8 cellular contexts compared by ENCODE assay signal in the genomic region with DNA sequence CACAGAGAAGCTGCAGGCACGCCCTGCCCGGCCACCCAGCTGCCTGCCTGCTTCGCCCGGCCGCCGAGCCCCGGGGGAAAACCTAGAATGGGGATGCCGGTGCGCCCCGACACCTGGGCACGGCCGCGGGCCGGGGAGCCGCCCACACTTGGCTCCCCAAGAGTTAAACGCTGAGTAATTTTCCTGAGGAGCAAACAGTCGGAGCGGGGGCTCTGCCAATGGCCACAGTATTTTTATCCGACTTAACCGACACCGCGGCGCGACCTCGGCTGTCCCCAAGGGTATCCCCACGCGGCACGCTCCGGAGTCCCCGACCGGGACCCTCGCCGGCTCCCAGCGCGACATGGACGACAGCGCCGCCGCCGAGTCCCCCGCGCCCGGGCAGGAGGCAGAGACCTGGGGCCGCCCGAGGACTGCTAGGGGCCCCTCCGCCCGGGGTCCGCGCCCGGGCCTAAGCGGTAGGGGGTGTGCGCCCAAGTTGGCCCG. TPM values are rescaled to one million over a fixed set of nuclear protein-coding genes. Genes with fewer than 3 reads are reported as not detected.
DNase-seq lines count a peak whose midpoint lies in the region; ATAC-seq, FAIRE-seq and TF ChIP-seq lines count a peak whose summit lies in the region.

No MANE protein-coding gene starts in this region.

- 0% methylated on average over 46 to 53 of the region's 53 CpGs for WGBS in small intestine, 3 donors

- H3K9me3 ChIP-seq in HCT116 (ENCODE audit: control insufficient read depth in 1 of 2, insufficient read depth in 1 of 2, low read depth in 1 of 2, low read length in 2 of 2) (no peaks in the 10 kb centered on the region), MM.1S (replicated peaks; ENCODE audit: insufficient read depth, low read length) (no peaks in the 10 kb centered on the region), iPS-15b (ENCODE audit: control insufficient read depth, insufficient read depth, low read length) (no peaks in the 10 kb centered on the region), small intestine (ENCODE audit: control insufficient read depth, low read depth) (no peaks in the 10 kb centered on the region)

- peaks cover 53% of the 10 kb centered on the region for H3K4me1 Mint-ChIP-seq in activated naive CD8-positive, alpha-beta T cell treated with anti-CD3 and anti-CD28 coated beads, Interleukin-2, amount 50 U/mL, for 24 hours

- H3K9ac ChIP-seq in HCT116 (ENCODE audit: low read length), result peak overlapping the region; percentile 82
- H3K9ac ChIP-seq in MM.1S (ENCODE audit: low read length), result peak overlapping the region; percentile 77
- peak overlapping the region; percentile 47 for H3K9ac ChIP-seq in iPS-15b (ENCODE audit: low read depth, low read length)

- peaks cover 7% of the 10 kb centered on the region for H3K27me3 Mint-ChIP-seq in activated naive CD8-positive, alpha-beta T cell treated with anti-CD3 and anti-CD28 coated beads, Interleukin-2, amount 50 U/mL, for 24 hours

- H3K9me2 ChIP-seq in HCT116 (ENCODE audit: insufficient read depth) (no peaks in the 10 kb centered on the region), MM.1S (replicated peaks; ENCODE audit: insufficient read depth, low read length) (no peaks in the 10 kb centered on the region)

- peak overlapping the region; percentile 72 to 89 for H3K4me3 ChIP-seq in HCT116 (replicated peaks in 1 of 2; ENCODE audit: low read depth in 1 of 2, low read length in 2 of 2)
- peak overlapping the region; percentile 89 for H3K4me3 ChIP-seq in MM.1S (ENCODE audit: low read length)
- peak overlapping the region; percentile 72 for H3K4me3 ChIP-seq in iPS-15b (ENCODE audit: low read depth, low read length)
- peak overlapping the region; percentile 78 to 93 for H3K4me3 ChIP-seq in small intestine (ENCODE audit: low read depth in 1 of 2, low read length in 2 of 2)

- no peak for TF ChIP-seq POLR2A in HCT116 (IDR thresholded peaks at IDR 0.05; ENCODE audit: borderline replicate concordance, extremely low read depth, insufficient read depth, insufficient read length)

- H3K79me2 ChIP-seq in HCT116 (ENCODE audit: insufficient read depth, low read length) (peaks cover 49% of the 10 kb centered on the region), MM.1S (ENCODE audit: low read length) (peaks cover 36% of the 10 kb centered on the region)

- H3K27ac Mint-ChIP-seq in activated naive CD8-positive, alpha-beta T cell treated with anti-CD3 and anti-CD28 coated beads, Interleukin-2, amount 50 U/mL, for 24 hours, result peak overlapping the region; percentile 82

- POLR2A ChIA-PET in HCT116 (lab: Charles Lee), result interaction anchor here (1.0 kb wide), 1 partner anchor 389 kb away, joined by 3 read pairs; no protein-coding TSS in a partner anchor

- peak; percentile 19 for ATAC-seq in GM18499 (IDR thresholded peaks at IDR 0.05; ENCODE audit: insufficient read depth, unreplicated experiment)
- ATAC-seq in HCT116, result peak; percentile 34; the same call in 1 of the 2 replicates
- ATAC-seq in activated naive CD8-positive, alpha-beta T cell treated with anti-CD3 and anti-CD28 coated beads, Interleukin-2, amount 50 U/mL, for 24 hours, result peak; percentile 27

- H3K9me3 Mint-ChIP-seq in activated naive CD8-positive, alpha-beta T cell treated with anti-CD3 and anti-CD28 coated beads, Interleukin-2, amount 50 U/mL, for 24 hours, result no peaks in the 10 kb centered on the region

- BruUV-seq in HCT116 (replicated peaks; lab: Mats Ljungman, UMichigan), result no TSS peak

- CTCF ChIA-PET in HCT116 (lab: Charles Lee), result no interaction called here

- H3K4me3 Mint-ChIP-seq in activated naive CD8-positive, alpha-beta T cell treated with anti-CD3 and anti-CD28 coated beads, Interleukin-2, amount 50 U/mL, for 24 hours, result peak overlapping the region; percentile 85

- DNase-seq in HCT116 (ENCODE audit: low read depth, low spot score), result no peak
- DNase-seq in MM.1S, result peak; percentile 56
- peak; percentile 41 for DNase-seq in activated naive CD8-positive, alpha-beta T cell treated with anti-CD3 and anti-CD28 coated beads, Interleukin-2, amount 50 U/mL, for 24 hours
- peak; percentile 46 for DNase-seq in small intestine
- no peak for DNase-seq in SKM-1 (lab: John Stamatoyannopoulos, UW; ENCODE audit: unreplicated experiment)
- DNase-seq in DMS114 treated with DMSO at 0.1 percent for 48 hours (lab: John Stamatoyannopoulos, UW; ENCODE audit: unreplicated experiment), result no peak

- H4K20me1 ChIP-seq in HCT116 (ENCODE audit: insufficient read depth), result no peaks in the 10 kb centered on the region
- no peaks in the 10 kb centered on the region for H4K20me1 ChIP-seq in MM.1S (ENCODE audit: insufficient read depth, low read length)

- H3K27ac ChIP-seq in HCT116 (ENCODE audit: low read depth, low read length) (peak overlapping the region; percentile 80), MM.1S (ENCODE audit: low read length) (peak overlapping the region; percentile 60; the same call in 1 of the 2 replicates), small intestine (ENCODE audit: low read depth in 1 of 2, low read length in 1 of 2) (peak overlapping the region; percentile 80)

- TF ChIP-seq RAD21 in HCT116 (IDR thresholded peaks at IDR 0.05; ENCODE audit: low read depth), result no peak

- intact Hi-C loops in HCT116 (cut with micrococcal nuclease), result loop anchor here (2.0 kb wide), 1 partner anchor 89 kb away; no protein-coding TSS in a partner anchor

- FAIRE-seq in small intestine (lab: Jason Lieb, UNC), result no peak

- peaks cover 12% of the 10 kb centered on the region; the same call in 1 of the 2 replicates for H3F3A ChIP-seq in MM.1S (ENCODE audit: insufficient read depth, low read length)

- H3K27me3 ChIP-seq in HCT116 (ENCODE audit: insufficient read depth, low read length) (no peaks in the 10 kb centered on the region), MM.1S (replicated peaks; ENCODE audit: insufficient read depth, low read length) (no peaks in the 10 kb centered on the region), iPS-15b (ENCODE audit: control insufficient read depth, insufficient read depth, low read length) (no peaks in the 10 kb centered on the region), small intestine (ENCODE audit: control insufficient read depth in 2 of 2, insufficient read depth in 2 of 2, low read length in 2 of 2) (no peaks in the 10 kb centered on the region)

- H3K36me3 Mint-ChIP-seq in activated naive CD8-positive, alpha-beta T cell treated with anti-CD3 and anti-CD28 coated beads, Interleukin-2, amount 50 U/mL, for 24 hours (ENCODE audit: low read depth), result peaks cover 11% of the 10 kb centered on the region

- H3K4me2 ChIP-seq in HCT116 (ENCODE audit: low read length), result peak overlapping the region; percentile 92
- H3K4me2 ChIP-seq in MM.1S (ENCODE audit: low read depth, low read length), result peak overlapping the region; percentile 72

- RAD21 ChIA-PET in HCT116 (lab: Charles Lee; ENCODE audit: low non-redundant PET in 1 of 2, low total read pairs in 2 of 2, uncharacterized antibody in 2 of 2, unreplicated experiment in 2 of 2), result no interaction called here

- H2AFZ ChIP-seq in HCT116 (ENCODE audit: low read depth, low read length, poor library complexity, severe bottlenecking) (no peak overlapping the region), MM.1S (ENCODE audit: low read length) (peak overlapping the region; percentile 90)

- no peaks in the 10 kb centered on the region for H3K36me3 ChIP-seq in HCT116 (ENCODE audit: control insufficient read depth in 1 of 2, insufficient read depth in 2 of 2, low read length in 2 of 2)
- no peaks in the 10 kb centered on the region for H3K36me3 ChIP-seq in MM.1S (replicated peaks; ENCODE audit: insufficient read depth, low read length)
- no peaks in the 10 kb centered on the region for H3K36me3 ChIP-seq in iPS-15b (ENCODE audit: control insufficient read depth, insufficient read depth, low read length)
- H3K36me3 ChIP-seq in small intestine (ENCODE audit: control insufficient read depth in 2 of 2, insufficient read depth in 2 of 2, low read length in 2 of 2), result no peaks in the 10 kb centered on the region

- TF ChIP-seq CTCF in HCT116 (IDR thresholded peaks at IDR 0.05 in 2 of 3, conservative IDR thresholded peaks at IDR 0.05 in 1 of 3; ENCODE audit: borderline replicate concordance in 1 of 3, insufficient read depth in 1 of 3, low read depth in 2 of 3, low read length in 2 of 3) (no peak), MM.1S (IDR thresholded peaks at IDR 0.05; ENCODE audit: low read length) (no peak)

- H3K4me1 ChIP-seq in HCT116 (ENCODE audit: control insufficient read depth in 1 of 2, insufficient read depth in 2 of 2, low read length in 2 of 2) (peaks cover 4 to 17% of the 10 kb centered on the region in 2 experiments; a peak in 3 of 4 replicates), MM.1S (ENCODE audit: low read length) (peaks cover 10% of the 10 kb centered on the region), iPS-15b (ENCODE audit: control insufficient read depth, insufficient read depth, low read length) (peaks cover 22% of the 10 kb centered on the region), small intestine (ENCODE audit: control insufficient read depth in 2 of 2, insufficient read depth in 1 of 2, low read depth in 1 of 2, low read length in 1 of 2) (peaks cover 0 to 2% of the 10 kb centered on the region in 2 donors)

TF ChIP-seq in HCT116, 20 proteins besides CTCF, POLR2A, EP300 and RAD21:
- TF ChIP-seq FOSL1 (IDR thresholded peaks at IDR 0.05; ENCODE audit: low read depth) (no peak), MAX (IDR thresholded peaks at IDR 0.05) (peak; percentile 21; the same call in 1 of the 2 replicates)

RNA-seq across cellular contexts. Expression of gene UXS1, which starts 0.6 kb away (rescaled TPM):
- 45.7 TPM for total RNA-seq in HCT116 (2021; ENCODE audit: unreplicated experiment)
- polyA plus RNA-seq in HCT116 (2012), result 42.0 and 51.8 TPM in 2 replicates
- polyA plus RNA-seq in small intestine, result 10 to 100 TPM in 1 of 3 donors, 1 to 10 TPM in 2; 5.1 to 16.3 (median 5.6) TPM

Comparison
In these comparisons a context has a peak if more than half of its experiments do, and no peak if none do; other contexts are left out.
1. DNase-seq: peak in MM.1S (single experiment), activated naive CD8-positive, alpha-beta T cell treated with anti-CD3 and anti-CD28 coated beads, Interleukin-2, amount 50 U/mL, for 24 hours (single experiment) and small intestine (single experiment); none in HCT116 (single experiment), SKM-1 (single experiment) and DMS114 treated with DMSO at 0.1 percent for 48 hours (single experiment).
2. Peak in every context shown above with its lines, with median percentiles within 50 percentile points of each other: ATAC-seq, H3K27ac ChIP-seq, H3K4me3 ChIP-seq and H3K9ac ChIP-seq.